19 cellular contexts compared by ENCODE assay signal in the genomic region with DNA sequence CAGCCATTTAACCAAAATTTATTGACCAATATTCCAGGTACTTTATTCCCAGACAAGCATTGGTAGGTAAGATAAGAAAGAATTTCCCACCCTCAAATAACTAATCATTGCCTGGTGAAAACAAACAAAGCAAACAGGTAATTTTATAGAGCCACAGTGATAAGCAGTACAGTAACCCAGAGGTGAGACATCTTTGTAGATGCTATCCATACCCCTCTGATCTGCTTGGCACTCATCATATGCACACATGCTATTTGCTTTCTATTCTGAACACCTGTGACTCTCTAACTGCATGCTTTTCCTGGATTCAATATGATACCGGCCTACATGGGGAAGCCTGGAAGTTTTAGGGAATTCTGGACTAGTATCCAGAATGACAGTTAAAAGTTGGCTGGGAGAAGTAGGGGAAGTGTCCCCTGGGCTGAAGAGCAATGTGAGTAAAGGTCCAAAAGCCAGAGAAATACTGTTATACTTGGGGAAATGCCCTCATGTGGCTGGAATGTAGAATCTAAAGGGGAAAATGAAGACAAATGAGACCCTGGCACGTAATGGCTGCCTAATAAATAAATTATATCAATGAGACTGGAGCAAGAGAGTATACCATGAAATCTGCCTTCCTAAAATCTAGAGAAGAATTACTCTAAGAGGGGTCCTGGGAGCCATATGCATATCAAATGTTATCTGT.
DNase-seq lines count a peak whose midpoint lies in the region; ATAC-seq and TF ChIP-seq lines count a peak whose summit lies in the region.
"Had no signal": no experiment of that assay in that cellular context is flagged by ENCODE, and none has a peak within 500 bp of the region (broad histone marks: within the 10 kb centered on the region; RNA-seq: fewer than 3 reads in every experiment).

No MANE protein-coding gene starts in this region.

- TF ChIP-seq CTCF in GM23338 (conservative IDR thresholded peaks at IDR 0.05; ENCODE audit: low read depth in 2 of 2) (peak; percentile 29 to 34; a peak in 2 of 4 replicates), brain microvascular endothelial cell (IDR thresholded peaks at IDR 0.05; ENCODE audit: low read depth, low read length, missing control alignments) (peak; percentile 10), foreskin keratinocyte (conservative IDR thresholded peaks at IDR 0.05) (peak; percentile 8), neural crest cell (conservative IDR thresholded peaks at IDR 0.05) (peak; percentile 27)

- H3K27ac Mint-ChIP-seq in GM23338 (no peak overlapping the region), neural crest cell (ENCODE audit: unreplicated experiment) (no peak overlapping the region)

- H3K4me3 Mint-ChIP-seq in GM23338 (no peak overlapping the region), neural crest cell (no peak overlapping the region)

- no peaks in the 10 kb centered on the region for H3K36me3 ChIP-seq in GM23338 (ENCODE audit: insufficient read depth)
- H3K36me3 ChIP-seq in brain microvascular endothelial cell (replicated peaks), result no peaks in the 10 kb centered on the region

- H3F3A ChIP-seq in GM23338 (replicated peaks; ENCODE audit: low read depth), result no peaks in the 10 kb centered on the region

- no peaks in the 10 kb centered on the region for H3K27me3 Mint-ChIP-seq in GM23338 (ENCODE audit: insufficient read depth, low read depth, poor library complexity)
- no peaks in the 10 kb centered on the region for H3K27me3 Mint-ChIP-seq in neural crest cell (ENCODE audit: low read depth)

- no peak overlapping the region for H3K4me2 ChIP-seq in GM23338
- H3K4me2 ChIP-seq: A549 had no signal

- H3K4me1 ChIP-seq in GM23338 (ENCODE audit: insufficient read depth) (no peaks in the 10 kb centered on the region), foreskin keratinocyte (peaks cover 5% of the 10 kb centered on the region)
- H3K4me1 ChIP-seq: A549 had no signal

- no peaks in the 10 kb centered on the region for H3K27me3 ChIP-seq in GM23338 (ENCODE audit: insufficient read depth)
- no peaks in the 10 kb centered on the region for H3K27me3 ChIP-seq in brain microvascular endothelial cell (replicated peaks)
- H3K27me3 ChIP-seq in foreskin keratinocyte, result no peaks in the 10 kb centered on the region

- H3K79me2 ChIP-seq in GM23338 (replicated peaks; ENCODE audit: insufficient read depth), result no peaks in the 10 kb centered on the region

- no peaks in the 10 kb centered on the region; the same call in 2 of the 3 replicates for H3K9me3 Mint-ChIP-seq in GM23338
- H3K9me3 Mint-ChIP-seq in neural crest cell, result no peaks in the 10 kb centered on the region

- in situ Hi-C loops in brain microvascular endothelial cell (cut with HindIII; ENCODE audit: low pct_ligation_motif_present, low sequenced_read_pairs), result no loop called here

- no peaks in the 10 kb centered on the region for H4K20me1 ChIP-seq in GM23338 (replicated peaks; ENCODE audit: insufficient read depth)

- DNase-seq in GM23338 (ENCODE audit: low spot score), result peak; percentile 21
- no peak for DNase-seq in brain microvascular endothelial cell
- DNase-seq in foreskin keratinocyte, result no peak
- DNase-seq in neural crest cell (ENCODE audit: low read depth, low spot score), result no peak
- DNase-seq in amniotic stem cell (lab: John Stamatoyannopoulos, UW), result no peak
- no peak for DNase-seq in SW 1271 (lab: John Stamatoyannopoulos, UW)
- DNase-seq: DMS 273 treated with DMSO at 0.1 percent for 48 hours, GDM1, GOT3, NCI-H1048, NCI-H1436 treated with DMSO at 0.1 percent for 48 hours, NCI-H2081, NCI-H510A had no signal

- no peak overlapping the region for H3K4me3 ChIP-seq in GM23338
- no peak overlapping the region for H3K4me3 ChIP-seq in brain microvascular endothelial cell (ENCODE audit: low read depth, low read length)
- H3K4me3 ChIP-seq: A549, GM12878 had no signal

- H3K4me1 Mint-ChIP-seq in GM23338 (no peaks in the 10 kb centered on the region), neural crest cell (no peaks in the 10 kb centered on the region)

- H3K27ac ChIP-seq in GM23338 (ENCODE audit: low read depth), result no peak overlapping the region
- no peak overlapping the region for H3K27ac ChIP-seq in brain microvascular endothelial cell
- no peak overlapping the region for H3K27ac ChIP-seq in foreskin keratinocyte
- H3K27ac ChIP-seq: A549, C4-2B had no signal

- H3K36me3 Mint-ChIP-seq in GM23338 (ENCODE audit: low read depth), result no peaks in the 10 kb centered on the region
- no peaks in the 10 kb centered on the region for H3K36me3 Mint-ChIP-seq in neural crest cell (ENCODE audit: low read depth)

- no peak for ATAC-seq in GM23338
- ATAC-seq in foreskin keratinocyte, result no peak
- no peak for ATAC-seq in HG02884 (IDR thresholded peaks at IDR 0.05; ENCODE audit: unreplicated experiment)
- no peak for ATAC-seq in GM19328 (IDR thresholded peaks at IDR 0.05; ENCODE audit: unreplicated experiment)
- ATAC-seq: A549, GM12878, Panc1 had no signal

- no peaks in the 10 kb centered on the region; the same call in 1 of the 2 replicates for H3K9me2 ChIP-seq in GM23338 (ENCODE audit: insufficient read depth)

- no peak overlapping the region for H2AFZ ChIP-seq in GM23338

TF ChIP-seq in GM23338, 12 proteins besides CTCF, POLR2A, EP300 and RAD21 (continues in another document):
- TF ChIP-seq, protein P1, sequence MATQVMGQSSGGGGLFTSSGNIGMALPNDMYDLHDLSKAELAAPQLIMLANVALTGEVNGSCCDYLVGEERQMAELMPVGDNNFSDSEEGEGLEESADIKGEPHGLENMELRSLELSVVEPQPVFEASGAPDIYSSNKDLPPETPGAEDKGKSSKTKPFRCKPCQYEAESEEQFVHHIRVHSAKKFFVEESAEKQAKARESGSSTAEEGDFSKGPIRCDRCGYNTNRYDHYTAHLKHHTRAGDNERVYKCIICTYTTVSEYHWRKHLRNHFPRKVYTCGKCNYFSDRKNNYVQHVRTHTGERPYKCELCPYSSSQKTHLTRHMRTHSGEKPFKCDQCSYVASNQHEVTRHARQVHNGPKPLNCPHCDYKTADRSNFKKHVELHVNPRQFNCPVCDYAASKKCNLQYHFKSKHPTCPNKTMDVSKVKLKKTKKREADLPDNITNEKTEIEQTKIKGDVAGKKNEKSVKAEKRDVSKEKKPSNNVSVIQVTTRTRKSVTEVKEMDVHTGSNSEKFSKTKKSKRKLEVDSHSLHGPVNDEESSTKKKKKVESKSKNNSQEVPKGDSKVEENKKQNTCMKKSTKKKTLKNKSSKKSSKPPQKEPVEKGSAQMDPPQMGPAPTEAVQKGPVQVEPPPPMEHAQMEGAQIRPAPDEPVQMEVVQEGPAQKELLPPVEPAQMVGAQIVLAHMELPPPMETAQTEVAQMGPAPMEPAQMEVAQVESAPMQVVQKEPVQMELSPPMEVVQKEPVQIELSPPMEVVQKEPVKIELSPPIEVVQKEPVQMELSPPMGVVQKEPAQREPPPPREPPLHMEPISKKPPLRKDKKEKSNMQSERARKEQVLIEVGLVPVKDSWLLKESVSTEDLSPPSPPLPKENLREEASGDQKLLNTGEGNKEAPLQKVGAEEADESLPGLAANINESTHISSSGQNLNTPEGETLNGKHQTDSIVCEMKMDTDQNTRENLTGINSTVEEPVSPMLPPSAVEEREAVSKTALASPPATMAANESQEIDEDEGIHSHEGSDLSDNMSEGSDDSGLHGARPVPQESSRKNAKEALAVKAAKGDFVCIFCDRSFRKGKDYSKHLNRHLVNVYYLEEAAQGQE (IDR thresholded peaks at IDR 0.05; ENCODE audit: unreplicated experiment), result no peak
- TF ChIP-seq ZNF331 (CRISPR knock-in tag; IDR thresholded peaks at IDR 0.05; ENCODE audit: low read depth), result no peak
